Comparison of ENCODE assay signal across 5 cellular contexts in the genomic region with DNA sequence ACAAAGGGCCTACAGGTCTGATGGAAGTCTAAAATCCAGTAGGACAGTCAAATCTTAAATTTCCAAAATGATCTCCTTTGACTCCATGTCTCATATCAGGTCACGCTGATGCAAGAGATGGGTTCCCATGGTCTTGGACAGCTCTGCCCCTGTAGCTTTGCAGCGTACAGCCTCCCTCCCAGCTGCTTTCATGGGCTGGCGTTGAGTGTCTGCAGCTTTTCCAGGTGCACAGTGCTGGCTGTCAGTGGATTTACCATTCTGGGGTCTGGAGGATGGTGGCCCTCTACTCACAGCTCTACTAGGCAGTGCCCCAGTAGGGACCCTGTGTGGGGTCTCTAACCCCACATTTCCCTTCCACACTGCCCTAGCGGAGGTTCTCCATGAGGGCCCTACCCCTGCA. TPM values are rescaled to one million over a fixed set of nuclear protein-coding genes. Genes with fewer than 3 reads are reported as not detected.
"Had no signal": no experiment of that assay in that cellular context is flagged by ENCODE, and none has a peak within 500 bp of the region (broad histone marks: within the 10 kb centered on the region; RNA-seq: fewer than 3 reads in every experiment).

No MANE protein-coding gene starts in this region.

RNA-seq across cellular contexts. Expression of a gene that starts 21.8 kb away (rescaled TPM):
- total RNA-seq: mammary epithelial cell, mesothelial cell of epicardium, neural crest cell, osteoblast had no signal

RNA-seq across cellular contexts. Expression of a gene that starts 43.0 kb away (rescaled TPM):
- total RNA-seq: mammary epithelial cell, mesothelial cell of epicardium, neural crest cell, osteoblast, thyroid gland had no signal

RNA-seq across cellular contexts. Expression of a gene that starts 57.6 kb away (rescaled TPM):
- total RNA-seq: mammary epithelial cell, mesothelial cell of epicardium, neural crest cell, osteoblast had no signal
